Comparison of ENCODE assay signal across 2 cellular contexts in genomic region chr10:22317121-22317370, GRCh38.
TF ChIP-seq lines count a peak whose summit lies in the region.

No MANE protein-coding gene starts in this region.

TF ChIP-seq in HEK293, 187 proteins besides CTCF, POLR2A, EP300 and RAD21 (continued from another document):
- TF ChIP-seq ZNF558 (tag by site-specific recombination; IDR thresholded peaks at IDR 0.05) (no peak), SCRT2 (tag by site-specific recombination; IDR thresholded peaks at IDR 0.05) (no peak), ZSCAN23 (tag by site-specific recombination; IDR thresholded peaks at IDR 0.05) (no peak), ZBTB10 (tag by site-specific recombination; IDR thresholded peaks at IDR 0.05) (0 out of 2 replicates have a peak, but pooled peaks have one; percentile 1), ZNF48 (tag by site-specific recombination; IDR thresholded peaks at IDR 0.05) (no peak)

TF ChIP-seq in K562, 482 proteins besides CTCF, POLR2A, EP300 and RAD21:
- TF ChIP-seq E2F1 (CRISPR knock-in tag; IDR thresholded peaks at IDR 0.05) (no peak; the same call in 1 of the 2 replicates), CHD1 (IDR thresholded peaks at IDR 0.05; ENCODE audit: low read length) (no peak), PREB (CRISPR knock-in tag; IDR thresholded peaks at IDR 0.05) (no peak), LEF1 (IDR thresholded peaks at IDR 0.05) (0 out of 2 replicates have a peak, but pooled peaks have one; percentile 4), ZNF395 (CRISPR knock-in tag; IDR thresholded peaks at IDR 0.05) (no peak), TBP (optimal IDR thresholded peaks at IDR 0.05; ENCODE audit: low read depth, low read length) (peak; percentile 12)
